Comparison of ENCODE assay signal across 1 cellular context in genomic region chr20:57387945-57388351, GRCh38.
TF ChIP-seq lines count a peak whose summit lies in the region.

No MANE protein-coding gene starts in this region.

TF ChIP-seq in HepG2, 621 proteins besides CTCF, POLR2A, EP300 and RAD21:
- TF ChIP-seq ZC3H4 (CRISPR knock-in tag; IDR thresholded peaks at IDR 0.05; ENCODE audit: borderline replicate concordance) (no peak), ZNF441 (CRISPR knock-in tag; IDR thresholded peaks at IDR 0.05; ENCODE audit: borderline replicate concordance) (no peak), YY1 (IDR thresholded peaks at IDR 0.05; ENCODE audit: insufficient read depth, insufficient replicate concordance, low read depth, low read length) (no peak), ZNF530 (CRISPR knock-in tag; IDR thresholded peaks at IDR 0.05; ENCODE audit: low read depth) (no peak), HNRNPLL (IDR thresholded peaks at IDR 0.05; ENCODE audit: low read depth, low read length, poor library complexity, severe bottlenecking) (no peak), ZKSCAN1 (IDR thresholded peaks at IDR 0.05; ENCODE audit: low read length) (no peak), RNF2 (conservative IDR thresholded peaks at IDR 0.05; ENCODE audit: low read depth) (no peak), ZNF446 (CRISPR knock-in tag; IDR thresholded peaks at IDR 0.05) (no peak), FOXJ3 (CRISPR knock-in tag; IDR thresholded peaks at IDR 0.05; ENCODE audit: borderline replicate concordance) (no peak), MTF2 (CRISPR knock-in tag; IDR thresholded peaks at IDR 0.05; ENCODE audit: borderline replicate concordance) (no peak), ZNF136 (CRISPR knock-in tag; IDR thresholded peaks at IDR 0.05; ENCODE audit: low read depth) (no peak), PHB2 (IDR thresholded peaks at IDR 0.05; ENCODE audit: partially characterized antibody) (no peak), ZNF296 (CRISPR knock-in tag; conservative IDR thresholded peaks at IDR 0.05) (no peak), ZNF576 (CRISPR knock-in tag; IDR thresholded peaks at IDR 0.05) (no peak), SYNCRIP (IDR thresholded peaks at IDR 0.05; ENCODE audit: insufficient read depth, low read depth, low read length) (no peak), TFE3 (CRISPR knock-in tag; IDR thresholded peaks at IDR 0.05) (no peak)
